23 cellular contexts compared by ENCODE assay signal in the genomic region with DNA sequence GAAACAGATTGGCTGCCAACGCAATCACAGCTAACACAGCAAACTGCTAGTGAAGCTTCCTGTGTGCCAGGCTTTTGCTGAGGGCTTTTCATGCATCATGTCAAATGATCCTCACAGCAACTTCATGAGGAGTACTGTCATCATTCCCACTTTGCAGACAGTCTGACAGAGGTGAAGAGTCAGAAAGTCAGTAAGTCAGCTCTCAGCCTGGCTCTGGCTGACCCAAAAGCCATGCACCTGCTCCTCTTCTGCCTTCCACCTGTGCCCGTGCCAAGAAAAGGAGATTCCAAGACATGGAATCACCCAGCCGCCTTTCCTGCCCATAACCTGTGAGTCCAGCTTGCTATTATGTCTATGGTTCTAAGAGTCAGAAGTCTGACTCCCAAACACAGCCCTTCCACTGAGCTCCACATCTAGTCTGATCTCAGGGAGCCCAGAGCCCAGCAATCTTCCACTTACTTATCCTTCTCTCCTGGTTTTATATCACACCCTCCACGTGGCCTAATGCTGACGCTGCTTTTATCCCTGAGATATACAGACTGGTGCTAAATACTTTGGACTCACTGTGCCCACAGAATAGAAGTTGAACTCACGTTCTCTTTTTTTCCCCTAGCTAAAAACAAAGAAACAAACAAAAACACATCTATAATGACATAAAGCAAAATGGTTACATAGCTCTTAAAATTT.
DNase-seq lines count a peak whose midpoint lies in the region; ATAC-seq, FAIRE-seq and TF ChIP-seq lines count a peak whose summit lies in the region.
"Had no signal": no experiment of that assay in that cellular context is flagged by ENCODE, and none has a peak within 500 bp of the region (broad histone marks: within the 10 kb centered on the region; RNA-seq: fewer than 3 reads in every experiment).

No MANE protein-coding gene starts in this region.

- BruUV-seq in K562 (replicated peaks; lab: Mats Ljungman, UMichigan), result no TSS peak

- H4K20me1 ChIP-seq in K562 (replicated peaks; ENCODE audit: control insufficient read depth, insufficient read depth, low read length), result no peaks in the 10 kb centered on the region

- no peak for TF ChIP-seq POLR2A in K562 (conservative IDR thresholded peaks at IDR 0.05)

- H3K4me3 ChIP-seq in K562 (no peak overlapping the region), left ventricle myocardium inferior (no peak overlapping the region), psoas muscle (no peak overlapping the region)
- H3K4me3 ChIP-seq: GM23338, HAP-1, PC-9 had no signal

- H3K9me3 ChIP-seq in K562 (replicated peaks; ENCODE audit: control insufficient read depth, insufficient read depth, low read depth, low read length) (0 out of 2 replicates have a peak, but pooled peaks cover 2% of the 10 kb centered on the region), left ventricle myocardium inferior (replicated peaks) (no peaks in the 10 kb centered on the region), psoas muscle (no peaks in the 10 kb centered on the region)
- H3K9me3 ChIP-seq: HAP-1 had no signal

- intact Hi-C loops in K562 (cut with micrococcal nuclease), result no loop called here
- intact Hi-C loops in left ventricle myocardium inferior (cut with micrococcal nuclease), result no loop called here
- intact Hi-C loops in psoas muscle (cut with DNase I), result no loop called here

- no peak overlapping the region for H3K4me2 ChIP-seq in K562 (ENCODE audit: insufficient read depth, low read length)
- H3K4me2 ChIP-seq: GM23338, PC-9 had no signal

- CTCF ChIA-PET in K562 (lab: Yijun Ruan, JAX; ENCODE audit: low intra/inter-chr PET ratio), result no interaction called here

- H3K79me2 ChIP-seq in K562 (ENCODE audit: control insufficient read depth, insufficient read depth, low read length), result no peaks in the 10 kb centered on the region

- TF ChIP-seq CTCF in C4-2B (conservative IDR thresholded peaks at IDR 0.05), result no peak
- no peak for TF ChIP-seq CTCF in K562 (IDR thresholded peaks at IDR 0.05 in 2 of 3, conservative IDR thresholded peaks at IDR 0.05 in 1 of 3; ENCODE audit: insufficient read depth in 2 of 3, low read depth in 1 of 3, low read length in 3 of 3)
- TF ChIP-seq CTCF in left ventricle myocardium inferior (IDR thresholded peaks at IDR 0.05; ENCODE audit: borderline replicate concordance), result no peak
- no peak for TF ChIP-seq CTCF in psoas muscle (IDR thresholded peaks at IDR 0.05)

- H3K4me1 ChIP-seq in K562 (replicated peaks in 1 of 2; ENCODE audit: control insufficient read depth in 2 of 2, insufficient read depth in 2 of 2, low read length in 2 of 2) (peaks cover 0 to 10% of the 10 kb centered on the region in 2 experiments; a peak in 4 of 5 replicates), left ventricle myocardium inferior (peaks cover 95% of the 10 kb centered on the region), psoas muscle (peaks cover 9% of the 10 kb centered on the region)

- H2AFZ ChIP-seq in K562 (ENCODE audit: low read depth, low read length), result no peak overlapping the region
- H2AFZ ChIP-seq: GM23338, PC-9 had no signal

- H3K9ac ChIP-seq in K562 (ENCODE audit: insufficient read depth in 1 of 2, low read depth in 2 of 2, low read length in 2 of 2), result no peak overlapping the region

- no peak for TF ChIP-seq EP300 in K562 (IDR thresholded peaks at IDR 0.05; ENCODE audit: low read length)

- H3K27ac ChIP-seq in C4-2B, result 0 out of 2 replicates have a peak overlapping the region, but pooled peaks have one; percentile 7
- no peak overlapping the region for H3K27ac ChIP-seq in K562 (ENCODE audit: extremely low read depth, low read depth, low read length)
- peak overlapping the region; percentile 77 for H3K27ac ChIP-seq in left ventricle myocardium inferior (replicated peaks)
- H3K27ac ChIP-seq in psoas muscle, result no peak overlapping the region
- H3K27ac ChIP-seq: PC-9 had no signal

- H3K36me3 ChIP-seq in K562 (ENCODE audit: control insufficient read depth, insufficient read depth, low read length) (no peaks in the 10 kb centered on the region), left ventricle myocardium inferior (peaks cover 6% of the 10 kb centered on the region), psoas muscle (ENCODE audit: insufficient read depth in 1 of 2, low read depth in 1 of 2) (no peaks in the 10 kb centered on the region)
- H3K36me3 ChIP-seq: HAP-1 had no signal

- H3K9me1 ChIP-seq in K562 (ENCODE audit: control insufficient read depth, insufficient read depth, low read length), result no peaks in the 10 kb centered on the region

- FAIRE-seq in K562 (lab: Jason Lieb, UNC), result no peak
- FAIRE-seq: GM18507, HepG2 had no signal

- DNase-seq in K562 (ENCODE audit: extremely low read depth in 1 of 4, low spot score in 3 of 4) (no peak), left ventricle myocardium inferior (no peak), psoas muscle (no peak), DMS153 (lab: John Stamatoyannopoulos, UW) (no peak), NCI-H1436 treated with DMSO at 0.1 percent for 48 hours (lab: John Stamatoyannopoulos, UW) (no peak)
- no peak for DNase-seq in stimulated activated naive CD8-positive, alpha-beta T cell treated with anti-CD3 and anti-CD28 coated beads, Interleukin-15, Interleukin-2, amounts not matched to agents 100 U/mL and 50 U/mL, for 24 hours
- DNase-seq: HFFc6; Kasumi-1; NCI-H1092 treated with DMSO at 0.1 percent for 48 hours; NCI-H1436; NCI-H2029 treated with DMSO at 0.1 percent for 48 hours; NCI-H446 treated with DMSO at 0.1 percent for 48 hours; NCI-H82; NK-92 treated with Interleukin-12 subunit alpha and Interleukin-12 subunit beta, amount 100 ng/mL, for 24 hours; PC-9; RPMI8226; SHP77 treated with DMSO at 0.1 percent for 48 hours had no signal

- H3K27me3 ChIP-seq in K562 (ENCODE audit: control insufficient read depth in 2 of 2, insufficient read depth in 2 of 2, low read length in 2 of 2) (no peaks in the 10 kb centered on the region), left ventricle myocardium inferior (ENCODE audit: low read depth) (no peaks in the 10 kb centered on the region), psoas muscle (ENCODE audit: insufficient read depth in 3 of 3, low read length in 2 of 3) (no peaks in the 10 kb centered on the region)

- 34% methylated on average over 6 of the region's 6 CpGs for WGBS in K562 (ENCODE audit: insufficient coverage, low coverage, missing lambda C conversion rate)
- WGBS in psoas muscle, 3 donors, result 42 to 68% (median 50%) methylated on average over 6 of the region's 6 CpGs

- ATAC-seq in K562 (no peak), psoas muscle (peak in 3 of 4 donors; percentile 30 to 90 (median 74)), GM18868 (IDR thresholded peaks at IDR 0.05; ENCODE audit: unreplicated experiment) (no peak)
- ATAC-seq in stimulated activated naive CD8-positive, alpha-beta T cell treated with anti-CD3 and anti-CD28 coated beads, Interleukin-15, Interleukin-2, amounts not matched to agents 100 U/mL and 50 U/mL, for 24 hours, result no peak
- ATAC-seq: GM23338, HepG2 had no signal

- in situ Hi-C loops in K562 (cut with MboI), result no loop called here

- no peak for TF ChIP-seq RAD21 in K562 (CRISPR knock-in tag; conservative IDR thresholded peaks at IDR 0.05 in 1 of 2, IDR thresholded peaks at IDR 0.05 in 1 of 2)

- POLR2A ChIA-PET in K562 (lab: Yijun Ruan, JAX), result interaction anchor here (0.5 to 1.7 kb wide), 6 partner anchors 8 to 781 kb away, joined by 3 to 6 read pairs (median 3); no protein-coding TSS in a partner anchor

TF ChIP-seq in K562, 482 proteins besides CTCF, POLR2A, EP300 and RAD21:
- TF ChIP-seq, protein P1, sequence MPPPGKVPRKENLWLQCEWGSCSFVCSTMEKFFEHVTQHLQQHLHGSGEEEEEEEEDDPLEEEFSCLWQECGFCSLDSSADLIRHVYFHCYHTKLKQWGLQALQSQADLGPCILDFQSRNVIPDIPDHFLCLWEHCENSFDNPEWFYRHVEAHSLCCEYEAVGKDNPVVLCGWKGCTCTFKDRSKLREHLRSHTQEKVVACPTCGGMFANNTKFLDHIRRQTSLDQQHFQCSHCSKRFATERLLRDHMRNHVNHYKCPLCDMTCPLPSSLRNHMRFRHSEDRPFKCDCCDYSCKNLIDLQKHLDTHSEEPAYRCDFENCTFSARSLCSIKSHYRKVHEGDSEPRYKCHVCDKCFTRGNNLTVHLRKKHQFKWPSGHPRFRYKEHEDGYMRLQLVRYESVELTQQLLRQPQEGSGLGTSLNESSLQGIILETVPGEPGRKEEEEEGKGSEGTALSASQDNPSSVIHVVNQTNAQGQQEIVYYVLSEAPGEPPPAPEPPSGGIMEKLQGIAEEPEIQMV (tag; conservative IDR thresholded peaks at IDR 0.05; ENCODE audit: low read depth), result no peak
- TF ChIP-seq KAT7 (CRISPR knock-in tag; IDR thresholded peaks at IDR 0.05; ENCODE audit: borderline replicate concordance) (no peak), NFRKB (IDR thresholded peaks at IDR 0.05; ENCODE audit: low read depth) (no peak), PRMT5 (CRISPR knock-in tag; IDR thresholded peaks at IDR 0.05) (no peak), ZNF316 (IDR thresholded peaks at IDR 0.05) (0 out of 2 replicates have a peak, but pooled peaks have one; percentile 26)
- TF ChIP-seq, protein P2, sequence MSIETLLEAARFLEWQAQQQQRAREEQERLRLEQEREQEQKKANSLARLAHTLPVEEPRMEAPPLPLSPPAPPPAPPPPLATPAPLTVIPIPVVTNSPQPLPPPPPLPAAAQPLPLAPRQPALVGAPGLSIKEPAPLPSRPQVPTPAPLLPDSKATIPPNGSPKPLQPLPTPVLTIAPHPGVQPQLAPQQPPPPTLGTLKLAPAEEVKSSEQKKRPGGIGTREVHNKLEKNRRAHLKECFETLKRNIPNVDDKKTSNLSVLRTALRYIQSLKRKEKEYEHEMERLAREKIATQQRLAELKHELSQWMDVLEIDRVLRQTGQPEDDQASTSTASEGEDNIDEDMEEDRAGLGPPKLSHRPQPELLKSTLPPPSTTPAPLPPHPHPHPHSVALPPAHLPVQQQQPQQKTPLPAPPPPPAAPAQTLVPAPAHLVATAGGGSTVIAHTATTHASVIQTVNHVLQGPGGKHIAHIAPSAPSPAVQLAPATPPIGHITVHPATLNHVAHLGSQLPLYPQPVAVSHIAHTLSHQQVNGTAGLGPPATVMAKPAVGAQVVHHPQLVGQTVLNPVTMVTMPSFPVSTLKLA (conservative IDR thresholded peaks at IDR 0.05), result no peak
- TF ChIP-seq, protein P3, sequence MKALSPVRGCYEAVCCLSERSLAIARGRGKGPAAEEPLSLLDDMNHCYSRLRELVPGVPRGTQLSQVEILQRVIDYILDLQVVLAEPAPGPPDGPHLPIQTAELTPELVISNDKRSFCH (CRISPR knock-in tag; IDR thresholded peaks at IDR 0.05), result no peak
- TF ChIP-seq, protein P3 (tag; IDR thresholded peaks at IDR 0.05), result no peak

Comparison
In these comparisons a context has a peak if more than half of its experiments do, and no peak if none do; other contexts are left out.
1. H3K27ac ChIP-seq: peak in C4-2B (single experiment) and left ventricle myocardium inferior (single experiment); none in K562 (single experiment) and psoas muscle (single experiment).
2. ATAC-seq: peak in psoas muscle (3 of 4); none in K562 (single experiment), stimulated activated naive CD8-positive, alpha-beta T cell treated with anti-CD3 and anti-CD28 coated beads, Interleukin-15, Interleukin-2, amounts not matched to agents 100 U/mL and 50 U/mL, for 24 hours (single experiment) and GM18868 (single experiment).